14 cellular contexts compared by ENCODE assay signal in the genomic region with DNA sequence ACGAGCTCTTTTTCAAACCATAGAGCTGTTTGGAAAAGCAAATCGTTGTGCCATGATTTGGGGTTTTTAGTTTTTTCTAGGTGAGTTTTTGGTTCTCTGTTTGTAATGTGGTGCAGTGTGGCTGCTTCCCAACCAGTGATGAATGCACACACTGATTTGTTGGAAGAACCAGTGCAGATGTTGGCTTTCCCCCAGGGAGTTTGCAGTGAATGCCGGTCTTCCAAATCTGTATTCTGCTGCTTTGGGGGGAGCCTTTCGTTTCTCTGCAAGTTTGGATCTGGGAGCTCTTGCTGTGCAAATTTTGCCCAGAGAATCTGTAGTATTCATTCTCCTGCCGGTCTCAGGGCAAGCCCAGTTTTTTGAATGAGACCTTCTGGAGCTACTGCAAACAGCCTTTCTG. TPM values are rescaled to one million over a fixed set of nuclear protein-coding genes. Genes with fewer than 3 reads are reported as not detected.
DNase-seq lines count a peak whose midpoint lies in the region; ATAC-seq and TF ChIP-seq lines count a peak whose summit lies in the region.
"Had no signal": no experiment of that assay in that cellular context is flagged by ENCODE, and none has a peak within 500 bp of the region (broad histone marks: within the 10 kb centered on the region; RNA-seq: fewer than 3 reads in every experiment).

No MANE protein-coding gene starts in this region.

- no peaks in the 10 kb centered on the region for H3K36me3 Mint-ChIP-seq in type B pancreatic cell

- peaks cover 60% of the 10 kb centered on the region for H3K4me1 Mint-ChIP-seq in type B pancreatic cell (ENCODE audit: unreplicated experiment)

- no peaks in the 10 kb centered on the region for H3K27me3 Mint-ChIP-seq in type B pancreatic cell

- H3K27me3 ChIP-seq in foreskin keratinocyte = no peaks in the 10 kb centered on the region
- H3K27me3 ChIP-seq: adrenal gland had no signal

- H3K4me3 Mint-ChIP-seq in type B pancreatic cell = peak overlapping the region; percentile 35

- intact Hi-C loops in Right ventricle myocardium inferior (cut with DNase I) (no loop called here), cardiac septum (cut with DNase I) (no loop called here)

- H3K27ac Mint-ChIP-seq in type B pancreatic cell = peak overlapping the region; percentile 57

- DNase-seq in Right ventricle myocardium inferior (ENCODE audit: missing footprints) = no peak
- DNase-seq in cardiac septum (ENCODE audit: low spot score) = no peak
- peak in 36 of 58 donors; percentile 6 to 64 (median 30) for DNase-seq in anterior cingulate cortex (lab: John Stamatoyannopoulos, UW)
- no peak for DNase-seq in left lobe of liver (ENCODE audit: low spot score)
- no peak for DNase-seq in type B pancreatic cell (ENCODE audit: extremely low spot score, unreplicated experiment)
- no peak for DNase-seq in DMS53 treated with DMSO at 0.1 percent for 48 hours (lab: John Stamatoyannopoulos, UW; ENCODE audit: unreplicated experiment)
- no peak for DNase-seq in foreskin keratinocyte
- DNase-seq in 8988T = no peak
- DNase-seq: stimulated activated naive CD4-positive, alpha-beta T cell treated with Interleukin-2 at 50 U/mL for 16 hours; WERI-Rb-1 had no signal

- H3K27ac ChIP-seq in foreskin keratinocyte = no peak overlapping the region
- H3K27ac ChIP-seq: adrenal gland, C4-2B, WERI-Rb-1 had no signal

- TF ChIP-seq CTCF in type B pancreatic cell (conservative IDR thresholded peaks at IDR 0.05) (no peak), foreskin keratinocyte (conservative IDR thresholded peaks at IDR 0.05) (no peak)

- peaks cover 4% of the 10 kb centered on the region for H3K9me3 Mint-ChIP-seq in type B pancreatic cell

- ATAC-seq in Right ventricle myocardium inferior (peak; percentile 50), left lobe of liver (peak; percentile 9), foreskin keratinocyte (no peak)
- ATAC-seq: HCT116, K562 had no signal

- peaks cover 54% of the 10 kb centered on the region for H3K4me1 ChIP-seq in foreskin keratinocyte

RNA-seq across cellular contexts. Expression of gene HECA, which starts 14.5 kb away (rescaled TPM):
- total RNA-seq in Right ventricle myocardium inferior = 54.9 TPM
- 51.0 TPM for total RNA-seq in cardiac septum
- 7.4 TPM for total RNA-seq in left lobe of liver
- 17.8 and 24.4 TPM in 2 replicates for total RNA-seq in type B pancreatic cell (ENCODE audit: low replicate concordance)
- 15.4 and 16.1 TPM in 2 replicates for total RNA-seq in foreskin keratinocyte
- polyA plus RNA-seq in foreskin keratinocyte = 4.4 and 4.7 TPM in 2 replicates

Comparison
In these comparisons a context has a peak if more than half of its experiments do, and no peak if none do; other contexts are left out.
1. DNase-seq: peak in anterior cingulate cortex (36 of 58); none in Right ventricle myocardium inferior (single experiment), cardiac septum (single experiment), left lobe of liver (single experiment), type B pancreatic cell (single experiment), DMS53 treated with DMSO at 0.1 percent for 48 hours (single experiment), foreskin keratinocyte (0 of 2) and 8988T (single experiment).